Comparison of ENCODE assay signal across 1 cellular context in genomic region chr19:47315125-47315821, GRCh38.
TF ChIP-seq lines count a peak whose summit lies in the region.

No MANE protein-coding gene starts in this region.

TF ChIP-seq in HEK293, 187 proteins besides CTCF, POLR2A, EP300 and RAD21 (continued from another document and continues in another):
- TF ChIP-seq, protein P1, sequence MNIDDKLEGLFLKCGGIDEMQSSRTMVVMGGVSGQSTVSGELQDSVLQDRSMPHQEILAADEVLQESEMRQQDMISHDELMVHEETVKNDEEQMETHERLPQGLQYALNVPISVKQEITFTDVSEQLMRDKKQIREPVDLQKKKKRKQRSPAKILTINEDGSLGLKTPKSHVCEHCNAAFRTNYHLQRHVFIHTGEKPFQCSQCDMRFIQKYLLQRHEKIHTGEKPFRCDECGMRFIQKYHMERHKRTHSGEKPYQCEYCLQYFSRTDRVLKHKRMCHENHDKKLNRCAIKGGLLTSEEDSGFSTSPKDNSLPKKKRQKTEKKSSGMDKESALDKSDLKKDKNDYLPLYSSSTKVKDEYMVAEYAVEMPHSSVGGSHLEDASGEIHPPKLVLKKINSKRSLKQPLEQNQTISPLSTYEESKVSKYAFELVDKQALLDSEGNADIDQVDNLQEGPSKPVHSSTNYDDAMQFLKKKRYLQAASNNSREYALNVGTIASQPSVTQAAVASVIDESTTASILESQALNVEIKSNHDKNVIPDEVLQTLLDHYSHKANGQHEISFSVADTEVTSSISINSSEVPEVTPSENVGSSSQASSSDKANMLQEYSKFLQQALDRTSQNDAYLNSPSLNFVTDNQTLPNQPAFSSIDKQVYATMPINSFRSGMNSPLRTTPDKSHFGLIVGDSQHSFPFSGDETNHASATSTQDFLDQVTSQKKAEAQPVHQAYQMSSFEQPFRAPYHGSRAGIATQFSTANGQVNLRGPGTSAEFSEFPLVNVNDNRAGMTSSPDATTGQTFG (tag by site-specific recombination; IDR thresholded peaks at IDR 0.05; ENCODE audit: borderline replicate concordance), result no peak
- TF ChIP-seq EGR2 (tag by site-specific recombination; IDR thresholded peaks at IDR 0.05; ENCODE audit: low read depth) (no peak), KLF16 (tag by site-specific recombination; IDR thresholded peaks at IDR 0.05) (no peak), ZNF398 (tag by site-specific recombination; IDR thresholded peaks at IDR 0.05) (peak; percentile 26; the same call in 1 of the 2 replicates), ZSCAN23 (tag by site-specific recombination; IDR thresholded peaks at IDR 0.05) (no peak), ZIC2 (tag by site-specific recombination; IDR thresholded peaks at IDR 0.05) (peak; percentile 77), GLI2 (tag by site-specific recombination; IDR thresholded peaks at IDR 0.05; ENCODE audit: borderline replicate concordance, low read depth) (no peak), ZNF621 (tag by site-specific recombination; IDR thresholded peaks at IDR 0.05) (no peak), ZNF677 (tag by site-specific recombination; IDR thresholded peaks at IDR 0.05) (no peak), ZNF10 (tag by site-specific recombination; IDR thresholded peaks at IDR 0.05) (peak; percentile 92), SP7 (tag by site-specific recombination; IDR thresholded peaks at IDR 0.05) (peak; percentile 80), KLF10 (tag by site-specific recombination; IDR thresholded peaks at IDR 0.05) (no peak), ZNF138 (tag by site-specific recombination; IDR thresholded peaks at IDR 0.05; ENCODE audit: borderline replicate concordance) (no peak), PRDM4 (tag by site-specific recombination; IDR thresholded peaks at IDR 0.05) (no peak), ZNF777 (tag by site-specific recombination; IDR thresholded peaks at IDR 0.05; ENCODE audit: borderline replicate concordance) (no peak), ZNF16 (tag by site-specific recombination; IDR thresholded peaks at IDR 0.05; ENCODE audit: low read depth) (no peak), ZNF214 (tag by site-specific recombination; IDR thresholded peaks at IDR 0.05; ENCODE audit: borderline replicate concordance) (no peak), BCL11A (tag by site-specific recombination; IDR thresholded peaks at IDR 0.05; ENCODE audit: low read depth) (no peak), ZNF843 (tag by site-specific recombination; IDR thresholded peaks at IDR 0.05) (no peak), ZBTB17 (tag by site-specific recombination; IDR thresholded peaks at IDR 0.05) (peak; percentile 61), ZNF266 (tag by site-specific recombination; IDR thresholded peaks at IDR 0.05; ENCODE audit: low read depth) (no peak), IKZF3 (tag by site-specific recombination; IDR thresholded peaks at IDR 0.05) (no peak), ZSCAN5A (tag by site-specific recombination; IDR thresholded peaks at IDR 0.05) (no peak), ZNF544 (tag by site-specific recombination; IDR thresholded peaks at IDR 0.05) (no peak), ZFHX2 (tag by site-specific recombination; conservative IDR thresholded peaks at IDR 0.05) (no peak), SETDB1 (IDR thresholded peaks at IDR 0.05; ENCODE audit: insufficient read length, low read length) (peak; percentile 53), ZNF670 (tag by site-specific recombination; IDR thresholded peaks at IDR 0.05; ENCODE audit: low read depth) (no peak), PATZ1 (tag by site-specific recombination; IDR thresholded peaks at IDR 0.05) (peak; percentile 62), ZNF530 (tag by site-specific recombination; IDR thresholded peaks at IDR 0.05; ENCODE audit: low read depth) (no peak), GLI4 (tag by site-specific recombination; IDR thresholded peaks at IDR 0.05) (no peak), ZBTB1 (tag by site-specific recombination; IDR thresholded peaks at IDR 0.05) (no peak), ZNF404 (tag by site-specific recombination; IDR thresholded peaks at IDR 0.05) (no peak), REPIN1 (tag by site-specific recombination; IDR thresholded peaks at IDR 0.05; ENCODE audit: low read depth) (no peak), ZNF350 (tag by site-specific recombination; IDR thresholded peaks at IDR 0.05) (no peak), ZNF776 (tag by site-specific recombination; IDR thresholded peaks at IDR 0.05; ENCODE audit: borderline replicate concordance) (no peak), ZNF514 (tag by site-specific recombination; IDR thresholded peaks at IDR 0.05) (no peak), ZNF664 (tag by site-specific recombination; IDR thresholded peaks at IDR 0.05) (no peak), ZNF548 (tag by site-specific recombination; IDR thresholded peaks at IDR 0.05) (no peak), RBAK (tag by site-specific recombination; IDR thresholded peaks at IDR 0.05) (no peak), ZNF132 (tag by site-specific recombination; IDR thresholded peaks at IDR 0.05; ENCODE audit: borderline replicate concordance) (no peak), TRIM28 (IDR thresholded peaks at IDR 0.05; ENCODE audit: borderline replicate concordance, low read length) (no peak), ZNF155 (tag by site-specific recombination; IDR thresholded peaks at IDR 0.05) (no peak), ZFP37 (tag by site-specific recombination; IDR thresholded peaks at IDR 0.05) (peak; percentile 43; the same call in 1 of the 2 replicates), ZNF596 (tag by site-specific recombination; IDR thresholded peaks at IDR 0.05) (no peak), OSR2 (tag by site-specific recombination; IDR thresholded peaks at IDR 0.05) (no peak), KLF1 (tag by site-specific recombination; IDR thresholded peaks at IDR 0.05) (peak; percentile 67), ZNF416 (tag by site-specific recombination; IDR thresholded peaks at IDR 0.05) (no peak)
- TF ChIP-seq, protein P2, sequence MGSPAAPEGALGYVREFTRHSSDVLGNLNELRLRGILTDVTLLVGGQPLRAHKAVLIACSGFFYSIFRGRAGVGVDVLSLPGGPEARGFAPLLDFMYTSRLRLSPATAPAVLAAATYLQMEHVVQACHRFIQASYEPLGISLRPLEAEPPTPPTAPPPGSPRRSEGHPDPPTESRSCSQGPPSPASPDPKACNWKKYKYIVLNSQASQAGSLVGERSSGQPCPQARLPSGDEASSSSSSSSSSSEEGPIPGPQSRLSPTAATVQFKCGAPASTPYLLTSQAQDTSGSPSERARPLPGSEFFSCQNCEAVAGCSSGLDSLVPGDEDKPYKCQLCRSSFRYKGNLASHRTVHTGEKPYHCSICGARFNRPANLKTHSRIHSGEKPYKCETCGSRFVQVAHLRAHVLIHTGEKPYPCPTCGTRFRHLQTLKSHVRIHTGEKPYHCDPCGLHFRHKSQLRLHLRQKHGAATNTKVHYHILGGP (tag by site-specific recombination; IDR thresholded peaks at IDR 0.05), result no peak
- TF ChIP-seq, protein P3, sequence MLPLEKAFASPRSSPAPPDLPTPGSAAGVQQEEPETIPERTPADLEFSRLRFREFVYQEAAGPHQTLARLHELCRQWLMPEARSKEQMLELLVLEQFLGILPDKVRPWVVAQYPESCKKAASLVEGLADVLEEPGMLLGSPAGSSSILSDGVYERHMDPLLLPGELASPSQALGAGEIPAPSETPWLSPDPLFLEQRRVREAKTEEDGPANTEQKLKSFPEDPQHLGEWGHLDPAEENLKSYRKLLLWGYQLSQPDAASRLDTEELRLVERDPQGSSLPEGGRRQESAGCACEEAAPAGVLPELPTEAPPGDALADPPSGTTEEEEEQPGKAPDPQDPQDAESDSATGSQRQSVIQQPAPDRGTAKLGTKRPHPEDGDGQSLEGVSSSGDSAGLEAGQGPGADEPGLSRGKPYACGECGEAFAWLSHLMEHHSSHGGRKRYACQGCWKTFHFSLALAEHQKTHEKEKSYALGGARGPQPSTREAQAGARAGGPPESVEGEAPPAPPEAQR (tag by site-specific recombination; IDR thresholded peaks at IDR 0.05), result no peak
- TF ChIP-seq, protein P4, sequence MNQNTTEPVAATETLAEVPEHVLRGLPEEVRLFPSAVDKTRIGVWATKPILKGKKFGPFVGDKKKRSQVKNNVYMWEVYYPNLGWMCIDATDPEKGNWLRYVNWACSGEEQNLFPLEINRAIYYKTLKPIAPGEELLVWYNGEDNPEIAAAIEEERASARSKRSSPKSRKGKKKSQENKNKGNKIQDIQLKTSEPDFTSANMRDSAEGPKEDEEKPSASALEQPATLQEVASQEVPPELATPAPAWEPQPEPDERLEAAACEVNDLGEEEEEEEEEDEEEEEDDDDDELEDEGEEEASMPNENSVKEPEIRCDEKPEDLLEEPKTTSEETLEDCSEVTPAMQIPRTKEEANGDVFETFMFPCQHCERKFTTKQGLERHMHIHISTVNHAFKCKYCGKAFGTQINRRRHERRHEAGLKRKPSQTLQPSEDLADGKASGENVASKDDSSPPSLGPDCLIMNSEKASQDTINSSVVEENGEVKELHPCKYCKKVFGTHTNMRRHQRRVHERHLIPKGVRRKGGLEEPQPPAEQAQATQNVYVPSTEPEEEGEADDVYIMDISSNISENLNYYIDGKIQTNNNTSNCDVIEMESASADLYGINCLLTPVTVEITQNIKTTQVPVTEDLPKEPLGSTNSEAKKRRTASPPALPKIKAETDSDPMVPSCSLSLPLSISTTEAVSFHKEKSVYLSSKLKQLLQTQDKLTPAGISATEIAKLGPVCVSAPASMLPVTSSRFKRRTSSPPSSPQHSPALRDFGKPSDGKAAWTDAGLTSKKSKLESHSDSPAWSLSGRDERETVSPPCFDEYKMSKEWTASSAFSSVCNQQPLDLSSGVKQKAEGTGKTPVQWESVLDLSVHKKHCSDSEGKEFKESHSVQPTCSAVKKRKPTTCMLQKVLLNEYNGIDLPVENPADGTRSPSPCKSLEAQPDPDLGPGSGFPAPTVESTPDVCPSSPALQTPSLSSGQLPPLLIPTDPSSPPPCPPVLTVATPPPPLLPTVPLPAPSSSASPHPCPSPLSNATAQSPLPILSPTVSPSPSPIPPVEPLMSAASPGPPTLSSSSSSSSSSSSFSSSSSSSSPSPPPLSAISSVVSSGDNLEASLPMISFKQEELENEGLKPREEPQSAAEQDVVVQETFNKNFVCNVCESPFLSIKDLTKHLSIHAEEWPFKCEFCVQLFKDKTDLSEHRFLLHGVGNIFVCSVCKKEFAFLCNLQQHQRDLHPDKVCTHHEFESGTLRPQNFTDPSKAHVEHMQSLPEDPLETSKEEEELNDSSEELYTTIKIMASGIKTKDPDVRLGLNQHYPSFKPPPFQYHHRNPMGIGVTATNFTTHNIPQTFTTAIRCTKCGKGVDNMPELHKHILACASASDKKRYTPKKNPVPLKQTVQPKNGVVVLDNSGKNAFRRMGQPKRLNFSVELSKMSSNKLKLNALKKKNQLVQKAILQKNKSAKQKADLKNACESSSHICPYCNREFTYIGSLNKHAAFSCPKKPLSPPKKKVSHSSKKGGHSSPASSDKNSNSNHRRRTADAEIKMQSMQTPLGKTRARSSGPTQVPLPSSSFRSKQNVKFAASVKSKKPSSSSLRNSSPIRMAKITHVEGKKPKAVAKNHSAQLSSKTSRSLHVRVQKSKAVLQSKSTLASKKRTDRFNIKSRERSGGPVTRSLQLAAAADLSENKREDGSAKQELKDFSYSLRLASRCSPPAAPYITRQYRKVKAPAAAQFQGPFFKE (tag by site-specific recombination; IDR thresholded peaks at IDR 0.05; ENCODE audit: borderline replicate concordance), result no peak
